14 cellular contexts compared by ENCODE assay signal in the genomic region with DNA sequence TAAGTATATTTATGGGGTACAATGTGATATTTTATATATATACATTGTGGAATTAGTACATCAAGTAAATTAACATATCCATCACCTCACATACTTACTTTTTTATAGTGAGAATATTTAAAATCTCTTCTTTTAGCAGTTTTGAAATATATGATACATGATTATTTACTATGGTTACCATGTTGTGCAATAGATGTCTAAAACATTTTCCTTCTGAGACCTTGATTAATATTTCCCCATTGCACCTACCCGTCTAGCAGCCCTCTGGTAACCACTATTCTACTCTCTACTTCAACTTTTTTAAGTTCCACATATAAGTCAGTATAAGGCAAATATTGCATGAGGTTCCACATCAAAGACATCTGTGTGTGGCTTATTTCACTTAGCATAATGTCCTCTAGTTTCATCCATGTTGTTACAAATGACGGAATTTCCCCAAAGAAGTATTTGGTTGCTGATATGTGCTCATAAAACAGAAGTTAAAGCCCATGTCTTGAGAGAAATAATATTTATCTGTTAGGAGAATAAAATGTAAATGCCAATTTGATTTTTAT. TPM values are rescaled to one million over a fixed set of nuclear protein-coding genes. Genes with fewer than 3 reads are reported as not detected.
DNase-seq lines count a peak whose midpoint lies in the region; ATAC-seq, FAIRE-seq and TF ChIP-seq lines count a peak whose summit lies in the region.
"Had no signal": no experiment of that assay in that cellular context is flagged by ENCODE, and none has a peak within 500 bp of the region (broad histone marks: within the 10 kb centered on the region; RNA-seq: fewer than 3 reads in every experiment).

No MANE protein-coding gene starts in this region.

- H3K9me2 ChIP-seq in SU-DHL-6 (replicated peaks; ENCODE audit: insufficient read depth, low read length): no peaks in the 10 kb centered on the region

- H3K27ac ChIP-seq in HepG2 (ENCODE audit: extremely low read length, insufficient read depth, low read length): no peak overlapping the region
- H3K27ac ChIP-seq in right lobe of liver: no peak overlapping the region
- H3K27ac ChIP-seq in SU-DHL-6 (ENCODE audit: low read depth, low read length): peak overlapping the region; percentile 49; the same call in 1 of the 2 replicates
- H3K27ac ChIP-seq in kidney (ENCODE audit: low read depth in 2 of 2, low read length in 2 of 2): no peak overlapping the region
- no peak overlapping the region for H3K27ac ChIP-seq in tibial artery
- H3K27ac ChIP-seq: left ventricle myocardium inferior had no signal

- H3K9me3 ChIP-seq in HepG2 (ENCODE audit: low read length) (no peaks in the 10 kb centered on the region), right lobe of liver (no peaks in the 10 kb centered on the region), SU-DHL-6 (ENCODE audit: insufficient read depth, low read length) (no peaks in the 10 kb centered on the region), kidney (ENCODE audit: control insufficient read depth in 1 of 2, low read length in 2 of 2) (no peaks in the 10 kb centered on the region), tibial artery (no peaks in the 10 kb centered on the region)
- H3K9me3 ChIP-seq: left ventricle myocardium inferior had no signal

- TF ChIP-seq POLR2A in HepG2 (IDR thresholded peaks at IDR 0.05; ENCODE audit: insufficient read depth in 1 of 2, low read depth in 2 of 2, low read length in 2 of 2) (no peak), right lobe of liver (IDR thresholded peaks at IDR 0.05) (no peak)

- in situ Hi-C loops in HepG2 (cut with HindIII; ENCODE audit: extremely low pct_ligation_motif_present, low pct_unique_long_range_greater_than_20kb): no loop called here

- intact Hi-C loops in HepG2 (cut with micrococcal nuclease; ENCODE audit: unreplicated experiment) (no loop called here), right lobe of liver (cut with DNase I) (no loop called here), kidney (cut with DNase I) (loop anchor here (5.0 kb wide), 1 partner anchor 403 kb away; no protein-coding TSS in a partner anchor), tibial artery (cut with DNase I; ENCODE audit: low total_unique reads) (loop anchor here (5.0 kb wide), 1 partner anchor 33 kb away; no protein-coding TSS in a partner anchor)

- H3K4me3 ChIP-seq in HepG2 (replicated peaks in 1 of 3; ENCODE audit: insufficient read depth in 1 of 3, low read depth in 2 of 3, low read length in 3 of 3) (no peak overlapping the region), right lobe of liver (no peak overlapping the region), SU-DHL-6 (ENCODE audit: insufficient read depth, low read length, poor library complexity, severe bottlenecking) (no peak overlapping the region), kidney (ENCODE audit: low read length in 2 of 2) (no peak overlapping the region), tibial artery (no peak overlapping the region)
- H3K4me3 ChIP-seq: left ventricle myocardium inferior had no signal

- CTCF ChIA-PET in HepG2 (lab: Yijun Ruan, JAX; ENCODE audit: low intra/inter-chr PET ratio, low total read pairs): no interaction called here

- FAIRE-seq in HepG2 (lab: Jason Lieb, UNC) (no peak), kidney (lab: Jason Lieb, UNC) (no peak)
- FAIRE-seq: small intestine had no signal

- no TSS peak for BruUV-seq in HepG2 (replicated peaks; lab: Mats Ljungman, UMichigan)

- DNase-seq in HepG2 (ENCODE audit: low spot score) (no peak), right lobe of liver (no peak), kidney (no peak), NCI-H748 treated with DMSO at 0.1 percent for 48 hours (lab: John Stamatoyannopoulos, UW) (no peak), AG20443 (ENCODE audit: low spot score) (no peak), tibial artery (no peak)
- DNase-seq: activated CD4-positive, alpha-beta T cell treated with anti-CD3 and anti-CD28 coated beads, Interleukin-2, amount 50 U/mL, for 1 hour; caudate nucleus; left ventricle myocardium inferior; NK-92 treated with Interleukin-12 subunit alpha and Interleukin-12 subunit beta, amount 100 ng/mL, for 24 hours; nucleus accumbens; small intestine had no signal

- H3K4me1 ChIP-seq in HepG2 (ENCODE audit: insufficient read depth, low read length) (peaks cover 8% of the 10 kb centered on the region), right lobe of liver (no peaks in the 10 kb centered on the region), kidney (ENCODE audit: control insufficient read depth in 1 of 2, insufficient read depth in 1 of 2, low read depth in 1 of 2, low read length in 2 of 2) (no peaks in the 10 kb centered on the region), tibial artery (peaks cover 0 to 13% (median 0%) of the 10 kb centered on the region in 4 donors)

- H3K36me3 ChIP-seq in HepG2 (replicated peaks in 1 of 2; ENCODE audit: control insufficient read depth in 1 of 2, insufficient read depth in 2 of 2, low read length in 2 of 2) (no peaks in the 10 kb centered on the region; a peak in 1 of 5 replicates), right lobe of liver (no peaks in the 10 kb centered on the region), SU-DHL-6 (ENCODE audit: low read length) (peaks cover 22% of the 10 kb centered on the region), kidney (ENCODE audit: control insufficient read depth in 1 of 2, insufficient read depth in 2 of 2, low read length in 2 of 2) (no peaks in the 10 kb centered on the region), tibial artery (peaks cover 25 to 27% (median 26%) of the 10 kb centered on the region in 3 donors)

- ATAC-seq in HepG2 (no peak), right lobe of liver (no peak), HG02981 (IDR thresholded peaks at IDR 0.05; ENCODE audit: unreplicated experiment) (peak; percentile 70)

- H3K27me3 ChIP-seq in HepG2 (ENCODE audit: control insufficient read depth in 1 of 2, insufficient read depth in 2 of 2, low read length in 2 of 2) (no peaks in the 10 kb centered on the region), right lobe of liver (no peaks in the 10 kb centered on the region), SU-DHL-6 (ENCODE audit: low read length) (no peaks in the 10 kb centered on the region), tibial artery (no peaks in the 10 kb centered on the region)

- H3K4me2 ChIP-seq in HepG2 (ENCODE audit: low read depth, low read length) (no peak overlapping the region), SU-DHL-6 (ENCODE audit: low read depth, low read length, poor library complexity, severe bottlenecking) (peak overlapping the region; percentile 23)

- H3K79me2 ChIP-seq in HepG2 (ENCODE audit: insufficient read depth, low read length): no peaks in the 10 kb centered on the region
- H3K79me2 ChIP-seq in SU-DHL-6 (ENCODE audit: insufficient read depth, low read length): no peaks in the 10 kb centered on the region; the same call in 1 of the 2 replicates

- H3K9ac ChIP-seq in HepG2 (ENCODE audit: insufficient read depth, low read depth, low read length) (no peak overlapping the region), SU-DHL-6 (ENCODE audit: low read length) (no peak overlapping the region), kidney (ENCODE audit: low read length in 2 of 2) (no peak overlapping the region)

- TF ChIP-seq CTCF in HepG2 (CRISPR knock-in tag; IDR thresholded peaks at IDR 0.05): no peak
- TF ChIP-seq CTCF in right lobe of liver (IDR thresholded peaks at IDR 0.05): no peak
- no peak for TF ChIP-seq CTCF in SU-DHL-6 (IDR thresholded peaks at IDR 0.05; ENCODE audit: insufficient read depth, low read length, poor library complexity, severe bottlenecking)
- no peak for TF ChIP-seq CTCF in kidney (IDR thresholded peaks at IDR 0.05; ENCODE audit: borderline replicate concordance, extremely low read depth, insufficient read depth)
- TF ChIP-seq CTCF in tibial artery (IDR thresholded peaks at IDR 0.05): no peak

- POLR2A ChIA-PET in HepG2 (lab: Yijun Ruan, JAX): no interaction called here

- H4K20me1 ChIP-seq in HepG2 (ENCODE audit: insufficient read depth, low read length) (no peaks in the 10 kb centered on the region), SU-DHL-6 (ENCODE audit: low read depth, low read length) (no peaks in the 10 kb centered on the region)

- WGBS in HepG2 (ENCODE audit: low lambda C conversion rate): 97% methylated on average over 2 of the region's 2 CpGs
- WGBS in right lobe of liver (ENCODE audit: insufficient coverage, low coverage, low lambda C conversion rate, missing lambda C conversion rate): 63% methylated on average over 2 of the region's 2 CpGs

- no peak for TF ChIP-seq RAD21 in HepG2 (CRISPR knock-in tag; IDR thresholded peaks at IDR 0.05)

- no peak overlapping the region for H2AFZ ChIP-seq in HepG2 (ENCODE audit: low read length)
- no peak overlapping the region for H2AFZ ChIP-seq in SU-DHL-6 (ENCODE audit: low read depth, low read length, severe bottlenecking)

- TF ChIP-seq EP300 in HepG2 (IDR thresholded peaks at IDR 0.05; ENCODE audit: low read depth in 2 of 2, low read length in 2 of 2) (no peak), HepG2 (CRISPR knock-in tag; IDR thresholded peaks at IDR 0.05; ENCODE audit: borderline replicate concordance) (no peak)

- H3F3A ChIP-seq in SU-DHL-6 (ENCODE audit: insufficient read depth): peaks cover 47% of the 10 kb centered on the region

RNA-seq across cellular contexts. Expression of gene NFKBIZ, which starts 29.6 kb away (rescaled TPM):
- 5.5 and 25.9 TPM in 2 replicates for total RNA-seq in HepG2 (2016; rRNA removed; fragmentation: Illumina TruSeq; extraction: Trizol)
- 2.7 and 3.1 TPM in 2 replicates for total RNA-seq in HepG2 (2016; cell fraction: cytosol; rRNA removed; fragmentation: Illumina TruSeq; extraction: Trizol; ENCODE audit: low read depth)
- total RNA-seq in HepG2 (2016; cell fraction: insoluble cytoplasmic fraction; rRNA removed; fragmentation: Illumina TruSeq; extraction: Trizol): 5.7 and 27.3 TPM in 2 replicates
- 4.4 and 4.9 TPM in 2 replicates for total RNA-seq in HepG2 (2016; cell fraction: membrane; rRNA removed; fragmentation: Illumina TruSeq; extraction: Trizol)
- 68.6 TPM in 2 replicates for total RNA-seq in HepG2 (2016; cell fraction: nucleus; rRNA removed; fragmentation: Illumina TruSeq; extraction: Trizol)
- 60.6 and 64.4 TPM in 2 replicates for polyA plus RNA-seq in HepG2 (2011; rRNA removed)
- polyA plus RNA-seq in HepG2 (2011; cell fraction: cytosol; rRNA removed): 15.1 and 18.0 TPM in 2 replicates
- polyA plus RNA-seq in HepG2 (2011; cell fraction: nucleus; rRNA removed): 119 and 131 TPM in 2 replicates
- 6.7 and 12.3 TPM in 2 replicates for polyA plus RNA-seq in HepG2 (2012)
- polyA plus RNA-seq in HepG2 (2016; cell fraction: cytosol; fragmentation: Illumina TruSeq; extraction: Trizol; ENCODE audit: low read depth): 1.2 and 1.6 TPM in 2 replicates
- 3.7 and 4.3 TPM in 2 replicates for polyA plus RNA-seq in HepG2 (2016; cell fraction: insoluble cytoplasmic fraction; fragmentation: Illumina TruSeq; extraction: Trizol; ENCODE audit: low read depth)
- polyA plus RNA-seq in HepG2 (2016; cell fraction: membrane; fragmentation: Illumina TruSeq; extraction: Trizol; ENCODE audit: low read depth): 1.9 and 2.3 TPM in 2 replicates
- polyA plus RNA-seq in HepG2 (2016; cell fraction: nucleus; fragmentation: Illumina TruSeq; extraction: Trizol; ENCODE audit: insufficient read depth, low read depth): 93.3 and 117 TPM in 2 replicates
- polyA minus RNA-seq in HepG2 (2011; rRNA and poly(A)+ RNA removed; ENCODE audit: low replicate concordance): 12.8 and 49.4 TPM in 2 replicates
- polyA minus RNA-seq in HepG2 (2011; cell fraction: cytosol; rRNA and poly(A)+ RNA removed): 11.4 and 16.5 TPM in 2 replicates
- polyA minus RNA-seq in HepG2 (2011; cell fraction: nucleus; rRNA and poly(A)+ RNA removed): 170 and 306 TPM in 2 replicates
- 10 to 100 TPM; 23.4 to 83.1 (median 44.4) TPM for total RNA-seq in right lobe of liver
- 196 TPM for total RNA-seq in kidney
- 6.7 TPM for polyA plus RNA-seq in kidney (ENCODE audit: insufficient read depth, low read depth, low replicate concordance)

RNA-seq across cellular contexts. Expression of gene NXPE3, which starts 40.7 kb away (rescaled TPM):
- total RNA-seq in HepG2 (2016; rRNA removed; fragmentation: Illumina TruSeq; extraction: Trizol) (4.7 and 5.3 TPM in 2 replicates), right lobe of liver (1 to 10 TPM in 5 of 6 experiments, under 1 TPM in 1; 0.75 to 2.9 (median 1.7) TPM), kidney (13.3 TPM)
- 2.1 and 2.6 TPM in 2 replicates for total RNA-seq in HepG2 (2016; cell fraction: cytosol; rRNA removed; fragmentation: Illumina TruSeq; extraction: Trizol; ENCODE audit: low read depth)
- total RNA-seq in HepG2 (2016; cell fraction: insoluble cytoplasmic fraction; rRNA removed; fragmentation: Illumina TruSeq; extraction: Trizol): 4.8 and 5.6 TPM in 2 replicates
- total RNA-seq in HepG2 (2016; cell fraction: membrane; rRNA removed; fragmentation: Illumina TruSeq; extraction: Trizol): 8.2 and 9.3 TPM in 2 replicates
- total RNA-seq in HepG2 (2016; cell fraction: nucleus; rRNA removed; fragmentation: Illumina TruSeq; extraction: Trizol): 2.8 and 4.3 TPM in 2 replicates
- polyA plus RNA-seq in HepG2 (2011; rRNA removed) (3.5 and 3.6 TPM in 2 replicates), kidney (ENCODE audit: insufficient read depth, low read depth, low replicate concordance) (4.9 TPM)
- polyA plus RNA-seq in HepG2 (2011; cell fraction: cytosol; rRNA removed): 2.9 and 4.4 TPM in 2 replicates
- 1.7 and 2.3 TPM in 2 replicates for polyA plus RNA-seq in HepG2 (2011; cell fraction: nucleus; rRNA removed)
- polyA plus RNA-seq in HepG2 (2012): 2.8 and 4.3 TPM in 2 replicates
- polyA plus RNA-seq in HepG2 (2016; cell fraction: cytosol; fragmentation: Illumina TruSeq; extraction: Trizol; ENCODE audit: low read depth): 3.2 and 3.3 TPM in 2 replicates
- polyA plus RNA-seq in HepG2 (2016; cell fraction: insoluble cytoplasmic fraction; fragmentation: Illumina TruSeq; extraction: Trizol; ENCODE audit: low read depth): 6.4 and 7.2 TPM in 2 replicates
- polyA plus RNA-seq in HepG2 (2016; cell fraction: membrane; fragmentation: Illumina TruSeq; extraction: Trizol; ENCODE audit: low read depth): 7.5 and 7.8 TPM in 2 replicates
- 4.1 and 5.6 TPM in 2 replicates for polyA plus RNA-seq in HepG2 (2016; cell fraction: nucleus; fragmentation: Illumina TruSeq; extraction: Trizol; ENCODE audit: insufficient read depth, low read depth)
- 7.4 and 7.9 TPM in 2 replicates for polyA minus RNA-seq in HepG2 (2011; rRNA and poly(A)+ RNA removed; ENCODE audit: low replicate concordance)
- 1.8 and 3.9 TPM in 2 replicates for polyA minus RNA-seq in HepG2 (2011; cell fraction: cytosol; rRNA and poly(A)+ RNA removed)
- 3.2 and 4.4 TPM in 2 replicates for polyA minus RNA-seq in HepG2 (2011; cell fraction: nucleus; rRNA and poly(A)+ RNA removed)

Comparison
In these comparisons a context has a peak if more than half of its experiments do, and no peak if none do; other contexts are left out.
1. intact Hi-C loops: an anchor here in kidney (5.0 kb wide) and tibial artery (5.0 kb wide); none called in HepG2 and right lobe of liver.